2 cellular contexts compared by ENCODE assay signal in the genomic region with DNA sequence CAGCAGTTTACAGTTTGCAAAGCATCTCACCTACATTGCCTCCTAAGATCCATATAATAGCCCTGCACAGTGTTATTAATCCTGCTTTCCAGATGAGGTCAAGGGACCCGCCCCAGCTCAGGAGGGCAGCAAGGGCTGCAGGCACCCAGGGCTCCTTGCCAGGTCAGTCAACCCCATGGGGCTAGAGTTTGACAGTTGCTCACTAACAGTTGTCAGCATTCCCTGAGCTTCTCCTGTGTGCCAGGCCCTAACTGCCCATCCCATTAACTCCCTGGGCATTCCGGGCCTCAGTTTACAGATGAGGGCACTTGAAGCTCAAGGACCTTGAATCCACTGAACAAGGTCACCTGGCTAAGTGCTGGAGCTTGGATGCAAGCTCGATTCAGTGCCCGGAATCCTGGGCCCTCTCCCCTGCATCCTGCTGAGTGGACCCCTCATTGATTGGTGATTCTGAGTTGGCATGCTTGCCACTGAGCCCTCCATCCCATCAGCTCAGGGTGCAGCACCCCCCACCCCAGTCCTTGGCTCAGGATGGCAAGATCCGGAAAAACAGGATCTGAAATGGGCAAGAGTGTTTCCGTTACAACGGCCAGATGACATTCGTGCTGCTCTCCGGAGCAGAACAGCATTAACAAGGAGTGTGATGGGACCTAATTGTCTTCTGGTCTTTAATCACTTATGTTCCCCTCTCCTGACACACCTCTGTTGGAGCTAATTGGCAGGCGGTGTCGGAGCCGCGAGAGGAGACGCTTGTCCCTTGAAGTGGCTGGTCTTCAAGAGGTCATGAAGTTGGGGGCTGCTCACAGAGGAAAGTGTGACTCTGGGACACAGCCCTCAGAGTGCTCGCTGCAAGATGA.
TF ChIP-seq lines count a peak whose summit lies in the region.

No MANE protein-coding gene starts in this region.

TF ChIP-seq in SK-N-SH, 30 proteins besides CTCF, POLR2A, EP300 and RAD21 (continued from another document):
- TF ChIP-seq, protein P1, sequence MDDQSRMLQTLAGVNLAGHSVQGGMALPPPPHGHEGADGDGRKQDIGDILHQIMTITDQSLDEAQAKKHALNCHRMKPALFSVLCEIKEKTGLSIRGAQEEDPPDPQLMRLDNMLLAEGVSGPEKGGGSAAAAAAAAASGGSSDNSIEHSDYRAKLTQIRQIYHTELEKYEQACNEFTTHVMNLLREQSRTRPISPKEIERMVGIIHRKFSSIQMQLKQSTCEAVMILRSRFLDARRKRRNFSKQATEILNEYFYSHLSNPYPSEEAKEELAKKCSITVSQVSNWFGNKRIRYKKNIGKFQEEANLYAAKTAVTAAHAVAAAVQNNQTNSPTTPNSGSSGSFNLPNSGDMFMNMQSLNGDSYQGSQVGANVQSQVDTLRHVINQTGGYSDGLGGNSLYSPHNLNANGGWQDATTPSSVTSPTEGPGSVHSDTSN (IDR thresholded peaks at IDR 0.05), result no peak
- TF ChIP-seq, protein P2, sequence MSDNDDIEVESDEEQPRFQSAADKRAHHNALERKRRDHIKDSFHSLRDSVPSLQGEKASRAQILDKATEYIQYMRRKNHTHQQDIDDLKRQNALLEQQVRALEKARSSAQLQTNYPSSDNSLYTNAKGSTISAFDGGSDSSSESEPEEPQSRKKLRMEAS (IDR thresholded peaks at IDR 0.05; ENCODE audit: low read depth), result no peak
- TF ChIP-seq CHD2 (IDR thresholded peaks at IDR 0.05; ENCODE audit: low read length, partially characterized antibody) (no peak), SIN3A (IDR thresholded peaks at IDR 0.05; ENCODE audit: borderline replicate concordance, low read depth, low read length) (no peak), SMC3 (IDR thresholded peaks at IDR 0.05; ENCODE audit: low read depth, low read length) (no peak), NFIC (IDR thresholded peaks at IDR 0.05; ENCODE audit: borderline replicate concordance) (no peak)

TF ChIP-seq in SK-N-SH treated with all-trans-retinoic acid at 6 μM for 48 hours, 23 proteins besides CTCF, POLR2A, EP300 and RAD21 (continued from another document):
- TF ChIP-seq, protein P3, sequence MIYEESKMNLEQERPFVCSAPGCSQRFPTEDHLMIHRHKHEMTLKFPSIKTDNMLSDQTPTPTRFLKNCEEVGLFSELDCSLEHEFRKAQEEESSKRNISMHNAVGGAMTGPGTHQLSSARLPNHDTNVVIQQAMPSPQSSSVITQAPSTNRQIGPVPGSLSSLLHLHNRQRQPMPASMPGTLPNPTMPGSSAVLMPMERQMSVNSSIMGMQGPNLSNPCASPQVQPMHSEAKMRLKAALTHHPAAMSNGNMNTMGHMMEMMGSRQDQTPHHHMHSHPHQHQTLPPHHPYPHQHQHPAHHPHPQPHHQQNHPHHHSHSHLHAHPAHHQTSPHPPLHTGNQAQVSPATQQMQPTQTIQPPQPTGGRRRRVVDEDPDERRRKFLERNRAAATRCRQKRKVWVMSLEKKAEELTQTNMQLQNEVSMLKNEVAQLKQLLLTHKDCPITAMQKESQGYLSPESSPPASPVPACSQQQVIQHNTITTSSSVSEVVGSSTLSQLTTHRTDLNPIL (CRISPR knock-in tag; IDR thresholded peaks at IDR 0.05; ENCODE audit: low read depth), result no peak
- TF ChIP-seq RARB (CRISPR knock-in tag; IDR thresholded peaks at IDR 0.05) (no peak), SNAI2 (CRISPR knock-in tag; IDR thresholded peaks at IDR 0.05) (no peak), BACH2 (CRISPR knock-in tag; IDR thresholded peaks at IDR 0.05; ENCODE audit: borderline replicate concordance) (no peak)
- TF ChIP-seq, protein P4, sequence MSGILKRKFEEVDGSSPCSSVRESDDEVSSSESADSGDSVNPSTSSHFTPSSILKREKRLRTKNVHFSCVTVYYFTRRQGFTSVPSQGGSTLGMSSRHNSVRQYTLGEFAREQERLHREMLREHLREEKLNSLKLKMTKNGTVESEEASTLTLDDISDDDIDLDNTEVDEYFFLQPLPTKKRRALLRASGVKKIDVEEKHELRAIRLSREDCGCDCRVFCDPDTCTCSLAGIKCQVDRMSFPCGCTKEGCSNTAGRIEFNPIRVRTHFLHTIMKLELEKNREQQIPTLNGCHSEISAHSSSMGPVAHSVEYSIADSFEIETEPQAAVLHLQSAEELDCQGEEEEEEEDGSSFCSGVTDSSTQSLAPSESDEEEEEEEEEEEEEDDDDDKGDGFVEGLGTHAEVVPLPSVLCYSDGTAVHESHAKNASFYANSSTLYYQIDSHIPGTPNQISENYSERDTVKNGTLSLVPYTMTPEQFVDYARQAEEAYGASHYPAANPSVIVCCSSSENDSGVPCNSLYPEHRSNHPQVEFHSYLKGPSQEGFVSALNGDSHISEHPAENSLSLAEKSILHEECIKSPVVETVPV (CRISPR knock-in tag; IDR thresholded peaks at IDR 0.05), result no peak
TF ChIP-seq in SK-N-SH treated with all-trans-retinoic acid at 6 μM for 48 hours: peak in this region for 0.
